In the genomic region with DNA sequence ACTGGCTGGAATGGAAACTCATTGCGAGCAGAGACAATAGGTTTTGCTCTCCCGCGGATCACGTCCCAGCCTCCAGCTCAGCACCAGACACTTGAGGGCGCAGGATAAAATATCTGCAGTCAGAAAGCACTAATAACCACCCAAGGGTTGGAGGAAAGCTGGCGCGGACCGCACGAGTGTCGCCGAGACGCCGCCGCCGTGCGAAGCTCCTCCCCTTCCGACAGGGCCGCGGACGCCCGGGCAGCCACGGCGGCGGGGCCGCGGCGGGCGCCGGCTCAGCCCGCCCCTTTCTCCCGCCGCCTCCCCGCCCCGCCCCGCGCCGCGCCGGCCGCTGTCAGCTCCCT, we compare ENCODE assay signal across 8 cellular contexts. TPM values are rescaled to one million over a fixed set of nuclear protein-coding genes. Genes with fewer than 3 reads are reported as not detected.
DNase-seq lines count a peak whose midpoint lies in the region; ATAC-seq, FAIRE-seq and TF ChIP-seq lines count a peak whose summit lies in the region.

A gene with protein sequence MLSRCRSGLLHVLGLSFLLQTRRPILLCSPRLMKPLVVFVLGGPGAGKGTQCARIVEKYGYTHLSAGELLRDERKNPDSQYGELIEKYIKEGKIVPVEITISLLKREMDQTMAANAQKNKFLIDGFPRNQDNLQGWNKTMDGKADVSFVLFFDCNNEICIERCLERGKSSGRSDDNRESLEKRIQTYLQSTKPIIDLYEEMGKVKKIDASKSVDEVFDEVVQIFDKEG (plus strand): TSS at position 213 of the 344 bp plus-strand sequence. CDS start 156 bp downstream, outside the sequence.

- FAIRE-seq in bronchial epithelial cell (lab: Jason Lieb, UNC): no peak

- no peaks in the 10 kb centered on the region for H3K36me3 ChIP-seq in bronchial epithelial cell (ENCODE audit: control insufficient read depth, insufficient read depth, low read length)

- H3K27me3 ChIP-seq in bronchial epithelial cell (ENCODE audit: control insufficient read depth, insufficient read depth, low read length): no peaks in the 10 kb centered on the region

- TF ChIP-seq CTCF in WI38 (IDR thresholded peaks at IDR 0.05; ENCODE audit: low read depth, low read length) (no peak), bronchial epithelial cell (IDR thresholded peaks at IDR 0.05; ENCODE audit: insufficient read depth, low read length, severe bottlenecking) (peak; percentile 12)

- H3K4me3 ChIP-seq in WI38 (ENCODE audit: low read depth, low read length) (peak within 1 kb of the TSS; percentile 90), bronchial epithelial cell (ENCODE audit: low read depth, low read length) (peak within 1 kb of the TSS; percentile 69)

- DNase-seq in AG08396 (ENCODE audit: low spot score) (peak; percentile 91), NCI-H2196 treated with DMSO at 0.1 percent for 48 hours (lab: John Stamatoyannopoulos, UW; ENCODE audit: unreplicated experiment) (peak; percentile 63), bronchial epithelial cell (ENCODE audit: low read depth) (peak; percentile 75), iris pigment epithelial cell (ENCODE audit: low read depth) (peak; percentile 80)
- peak; percentile 67 to 73 for DNase-seq in stimulated activated CD4-positive, alpha-beta T cell treated with anti-CD3 and anti-CD28 coated beads, Interleukin-12 subunit alpha, Interleukin-12 subunit beta, amount 100 ng/mL, for 24 hours (ENCODE audit: low read depth in 2 of 2)

- ATAC-seq in GM18907 (IDR thresholded peaks at IDR 0.05; ENCODE audit: unreplicated experiment): peak; percentile 84
- peak; percentile 70 for ATAC-seq in HG03139 (IDR thresholded peaks at IDR 0.05; ENCODE audit: unreplicated experiment)

RNA-seq across cellular contexts. Expression of the gene that starts here (rescaled TPM):
- total RNA-seq in bronchial epithelial cell: 79.8 and 94.5 TPM in 2 replicates

Comparison
In these comparisons a context has a peak if more than half of its experiments do, and no peak if none do; other contexts are left out.
1. Peak in every context shown above with its lines: DNase-seq, ATAC-seq and H3K4me3 ChIP-seq.